ENCODE assay signal across 26 cellular contexts in the genomic region with DNA sequence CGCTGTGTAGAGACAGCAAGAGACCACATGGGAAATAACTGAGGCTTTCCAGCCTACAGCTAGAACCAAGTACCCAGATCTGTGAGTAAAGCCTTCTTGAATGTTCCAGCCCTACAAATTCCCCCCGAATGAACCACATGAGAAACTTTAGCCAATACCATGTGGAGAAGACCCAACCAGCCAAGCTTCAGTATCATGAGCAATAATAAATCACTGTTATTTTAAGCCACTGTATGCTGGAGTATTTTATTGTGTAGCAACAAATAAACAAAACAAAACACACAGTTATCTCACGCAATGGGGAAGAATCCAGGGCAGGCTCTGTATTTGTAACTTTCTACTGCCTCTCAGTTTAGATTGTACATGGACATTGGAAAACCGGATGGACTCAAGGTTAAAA.
"Had no signal": no experiment of that assay in that cellular context is flagged by ENCODE, and none has a peak within 500 bp of the region (broad histone marks: within the 10 kb centered on the region; RNA-seq: fewer than 3 reads in every experiment).

No MANE protein-coding gene starts in this region.

- H3K27me3 ChIP-seq: MG63 had no signal

- H3K9me3 ChIP-seq: MG63 had no signal

- DNase-seq: activated CD4-positive, alpha-beta memory T cell treated with anti-CD3 and anti-CD28 coated beads for 36 hours; activated CD4-positive, alpha-beta T cell treated with anti-CD3 and anti-CD28 coated beads, Interleukin-2, amount 10 ng/mL, durations not matched to agents 7 days and 5 days; activated CD4-positive, CD25-positive, alpha-beta regulatory T cell; activated CD8-positive, alpha-beta memory T cell treated with anti-CD3 and anti-CD28 coated beads for 24 hours; activated effector memory CD4-positive, alpha-beta T cell treated with anti-CD3 and anti-CD28 coated beads, Interleukin-2, amount 50 U/mL, for 16 hours; activated naive CD4-positive, alpha-beta T cell treated with Interleukin-2 at 50 U/mL for 16 hours; activated T-cell treated with anti-CD3 and anti-CD28 coated beads, Interleukin-2, amount 50 U/mL, for 4 hours; amygdala; MG63; MV-4-11; NCI-H1092 treated with DMSO at 0.1 percent for 48 hours; NCI-H1417 treated with DMSO at 0.1 percent for 48 hours; NCI-H1694; NCI-H2029; NCI-H2107; NCI-H2171 treated with DMSO at 0.1 percent for 48 hours; NCI-H226; NCI-H526; NCI-H82; OCI-M1; RPMI8226; T-cell had no signal

- ATAC-seq: activated T-cell treated with anti-CD3 and anti-CD28 coated beads, Interleukin-2, amount 50 U/mL, for 4 hours; Panc1; Right ventricle myocardium inferior; T-cell had no signal

- H3K4me3 ChIP-seq: MG63, SK-N-MC had no signal

- H3K36me3 ChIP-seq: MG63 had no signal

- H3K27ac ChIP-seq: SK-N-MC, VCaP had no signal
